Comparison of ENCODE assay signal across 13 cellular contexts in the genomic region with DNA sequence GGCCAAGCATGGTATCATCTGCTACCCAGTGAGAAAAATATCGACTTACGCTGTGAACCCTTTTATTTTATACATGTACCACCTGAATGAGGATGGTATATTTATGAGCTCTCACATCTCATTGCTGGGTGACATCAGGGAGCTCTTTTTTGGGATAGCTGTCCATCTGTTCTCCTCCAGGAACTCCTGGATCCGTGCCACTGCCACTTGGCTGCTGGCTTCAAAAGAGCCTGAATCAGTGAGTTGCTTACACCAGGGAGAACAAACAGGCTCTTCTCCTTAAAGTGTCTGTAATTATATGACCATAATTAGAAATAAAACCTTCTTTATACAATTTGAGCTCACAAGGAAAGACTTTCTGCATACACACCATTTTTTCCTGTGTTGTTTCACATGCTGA.
DNase-seq lines count a peak whose midpoint lies in the region; ATAC-seq and TF ChIP-seq lines count a peak whose summit lies in the region.
"Had no signal": no experiment of that assay in that cellular context is flagged by ENCODE, and none has a peak within 500 bp of the region (broad histone marks: within the 10 kb centered on the region; RNA-seq: fewer than 3 reads in every experiment).

No MANE protein-coding gene starts in this region.

- ATAC-seq in stimulated activated naive CD8-positive, alpha-beta T cell treated with anti-CD3 and anti-CD28 coated beads, Interleukin-15, Interleukin-2, amounts not matched to agents 100 U/mL and 50 U/mL, for 24 hours: no peak
- ATAC-seq: T-cell had no signal

- no peak overlapping the region for H3K9ac ChIP-seq in muscle layer of colon (ENCODE audit: low read length)

- H3K4me3 Mint-ChIP-seq in CD14-positive monocyte: no peak overlapping the region
- H3K4me3 Mint-ChIP-seq: B cell, T-cell had no signal

- H3K36me3 ChIP-seq in muscle layer of colon (ENCODE audit: insufficient read depth, low read length): no peaks in the 10 kb centered on the region
- H3K36me3 ChIP-seq: vagina had no signal

- peaks cover 0 to 2% of the 10 kb centered on the region in 2 donors for H3K36me3 Mint-ChIP-seq in CD14-positive monocyte

- intact Hi-C loops in dorsolateral prefrontal cortex (cut with DNase I) (no loop called here), CD14-positive monocyte (cut with micrococcal nuclease) (no loop called here)

- H3K27me3 ChIP-seq in dorsolateral prefrontal cortex: no peaks in the 10 kb centered on the region
- H3K27me3 ChIP-seq in muscle layer of colon (ENCODE audit: control insufficient read depth in 1 of 2, insufficient read depth in 2 of 2, low read length in 2 of 2): no peaks in the 10 kb centered on the region
- H3K27me3 ChIP-seq: vagina had no signal

- DNase-seq in DMS 273 (lab: John Stamatoyannopoulos, UW; ENCODE audit: unreplicated experiment) (peak; percentile 94), NCI-H2171 (lab: John Stamatoyannopoulos, UW) (peak; percentile 83), dorsolateral prefrontal cortex (peak; percentile 48 to 97 (median 79)), CD14-positive monocyte (ENCODE audit: low spot score) (no peak), GM13976 (ENCODE audit: low spot score) (no peak)
- DNase-seq in stimulated activated naive CD8-positive, alpha-beta T cell treated with anti-CD3 and anti-CD28 coated beads, Interleukin-15, Interleukin-2, amounts not matched to agents 100 U/mL and 50 U/mL, for 24 hours: no peak
- DNase-seq in stimulated activated CD4-positive, alpha-beta T cell treated with anti-CD3 and anti-CD28 coated beads, Interleukin-1b, Interleukin-23, amount 100 ng/mL, for 48 hours: no peak
- DNase-seq: islet precursor cell, NCI-H774, T-cell had no signal

- H3K4me1 ChIP-seq in muscle layer of colon (ENCODE audit: insufficient read depth, low read length): peaks cover 47% of the 10 kb centered on the region

- no peaks in the 10 kb centered on the region for H3K27me3 Mint-ChIP-seq in CD14-positive monocyte (ENCODE audit: low read depth in 3 of 3)
- H3K27me3 Mint-ChIP-seq: B cell, T-cell had no signal

- H3K9me3 ChIP-seq in muscle layer of colon (ENCODE audit: low read length): no peaks in the 10 kb centered on the region
- H3K9me3 ChIP-seq: vagina had no signal

- no peaks in the 10 kb centered on the region for H3K9me3 Mint-ChIP-seq in CD14-positive monocyte
- H3K9me3 Mint-ChIP-seq: T-cell had no signal

- in situ Hi-C loops in GM13976 (cut with MboI; ENCODE audit: low sequenced_read_pairs, unreplicated experiment): no loop called here

- no peak overlapping the region for H3K27ac Mint-ChIP-seq in CD14-positive monocyte
- H3K27ac Mint-ChIP-seq: B cell, T-cell had no signal

- H3K27ac ChIP-seq in dorsolateral prefrontal cortex: peak overlapping the region in 54 of 59 donors; percentile 6 to 87 (median 70)
- peak overlapping the region; percentile 12 for H3K27ac ChIP-seq in muscle layer of colon (ENCODE audit: low read depth, low read length)
- H3K27ac ChIP-seq: vagina had no signal

- TF ChIP-seq CTCF in dorsolateral prefrontal cortex (IDR thresholded peaks at IDR 0.05 in 54 of 56, conservative IDR thresholded peaks at IDR 0.05 in 2 of 56; ENCODE audit: low read depth in 1 of 56, partially characterized antibody in 56 of 56): no peak
- TF ChIP-seq CTCF in CD14-positive monocyte (IDR thresholded peaks at IDR 0.05): no peak
- no peak for TF ChIP-seq CTCF in GM13976 (IDR thresholded peaks at IDR 0.05; ENCODE audit: borderline replicate concordance, control extremely low read depth, extremely low read depth, insufficient read depth, missing control alignments)

- H3K4me1 Mint-ChIP-seq in CD14-positive monocyte: peaks cover 20% of the 10 kb centered on the region

- H3K4me3 ChIP-seq in dorsolateral prefrontal cortex: peak overlapping the region in 1 of 59 donors; percentile 2
- H3K4me3 ChIP-seq in muscle layer of colon (ENCODE audit: low read depth in 1 of 2, low read length in 2 of 2): no peak overlapping the region
- H3K4me3 ChIP-seq: vagina had no signal

Comparison
In these comparisons a context has a peak if more than half of its experiments do, and no peak if none do; other contexts are left out.
1. DNase-seq: peak in DMS 273 (single experiment), NCI-H2171 (single experiment) and dorsolateral prefrontal cortex (10 of 10); none in stimulated activated naive CD8-positive, alpha-beta T cell treated with anti-CD3 and anti-CD28 coated beads, Interleukin-15, Interleukin-2, amounts not matched to agents 100 U/mL and 50 U/mL, for 24 hours (single experiment), CD14-positive monocyte (single experiment), GM13976 (single experiment) and stimulated activated CD4-positive, alpha-beta T cell treated with anti-CD3 and anti-CD28 coated beads, Interleukin-1b, Interleukin-23, amount 100 ng/mL, for 48 hours (single experiment).